8 cellular contexts compared by ENCODE assay signal in genomic region chr2:33134086-33134763, GRCh38.
DNase-seq lines count a peak whose midpoint lies in the region; ATAC-seq and TF ChIP-seq lines count a peak whose summit lies in the region.

No MANE protein-coding gene starts in this region.

- H3K27ac Mint-ChIP-seq in activated CD4-positive, alpha-beta memory T cell treated with anti-CD3 and anti-CD28 coated beads for 36 hours, result no peak overlapping the region
- H3K27ac Mint-ChIP-seq in T-helper 17 cell, result no peak overlapping the region

- no peaks in the 10 kb centered on the region for H3K36me3 ChIP-seq in Panc1 (ENCODE audit: control insufficient read depth, insufficient read depth, low read length)

- no peaks in the 10 kb centered on the region for H3K4me1 Mint-ChIP-seq in activated CD4-positive, alpha-beta memory T cell treated with anti-CD3 and anti-CD28 coated beads for 36 hours (ENCODE audit: low read depth)
- peaks cover 4% of the 10 kb centered on the region for H3K4me1 Mint-ChIP-seq in T-helper 17 cell

- no peaks in the 10 kb centered on the region for H3K36me3 Mint-ChIP-seq in activated CD4-positive, alpha-beta memory T cell treated with anti-CD3 and anti-CD28 coated beads for 36 hours
- no peaks in the 10 kb centered on the region for H3K36me3 Mint-ChIP-seq in T-helper 17 cell (ENCODE audit: low read depth)

- no peaks in the 10 kb centered on the region for H3K9me3 ChIP-seq in Panc1 (ENCODE audit: control insufficient read depth, insufficient read depth, low read depth, low read length)
- no peaks in the 10 kb centered on the region for H3K9me3 ChIP-seq in T-helper 17 cell (ENCODE audit: control insufficient read depth, low read length, poor library complexity, severe bottlenecking)

- no TSS peak for BruUV-seq in Panc1 (replicated peaks; lab: Mats Ljungman, UMichigan)

- intact Hi-C loops in Panc1 (cut with micrococcal nuclease; ENCODE audit: unreplicated experiment), result no loop called here
- intact Hi-C loops in activated CD4-positive, alpha-beta memory T cell treated with anti-CD3 and anti-CD28 coated beads for 36 hours (cut with micrococcal nuclease), result no loop called here

- H3K27me3 ChIP-seq in Panc1 (ENCODE audit: control insufficient read depth, insufficient read depth, low read length), result no peaks in the 10 kb centered on the region

- DNase-seq in ELR (ENCODE audit: low read depth) (peak; percentile 94), Panc1 (ENCODE audit: low read depth, low spot score) (peak; percentile 85), fibroblast of gingiva (ENCODE audit: low read depth) (peak; percentile 99), nucleus accumbens (lab: John Stamatoyannopoulos, UW) (peak in 34 of 56 donors; percentile 3 to 64 (median 24)), T-helper 17 cell (no peak)
- no peak for DNase-seq in activated CD4-positive, alpha-beta memory T cell treated with anti-CD3 and anti-CD28 coated beads for 36 hours

- CTCF ChIA-PET in Panc1 (lab: Charles Lee), result no interaction called here
- CTCF ChIA-PET in activated CD4-positive, alpha-beta memory T cell treated with anti-CD3 and anti-CD28 coated beads for 36 hours (lab: Charles Lee), result no interaction called here

- peak; percentile 27 for TF ChIP-seq CTCF in Panc1 (IDR thresholded peaks at IDR 0.05)

- no peaks in the 10 kb centered on the region for H3K9me3 Mint-ChIP-seq in activated CD4-positive, alpha-beta memory T cell treated with anti-CD3 and anti-CD28 coated beads for 36 hours

- H3K4me3 Mint-ChIP-seq in activated CD4-positive, alpha-beta memory T cell treated with anti-CD3 and anti-CD28 coated beads for 36 hours, result no peak overlapping the region
- H3K4me3 Mint-ChIP-seq in T-helper 17 cell, result no peak overlapping the region

- ATAC-seq in Panc1, result peak; percentile 89
- no peak for ATAC-seq in HG03342 (IDR thresholded peaks at IDR 0.05; ENCODE audit: unreplicated experiment)
- no peak for ATAC-seq in HG03025 (IDR thresholded peaks at IDR 0.05; ENCODE audit: low FRiP score, unreplicated experiment)
- no peak for ATAC-seq in T-helper 17 cell

- H3K4me1 ChIP-seq in Panc1 (ENCODE audit: control insufficient read depth, insufficient read depth, low read length), result peaks cover 9% of the 10 kb centered on the region

- in situ Hi-C loops in Panc1 (cut with HindIII; ENCODE audit: low pct_unique_long_range_greater_than_20kb, low sequenced_read_pairs), result no loop called here

- peak overlapping the region; percentile 40 to 73 for H3K4me3 ChIP-seq in Panc1 (ENCODE audit: low read depth in 2 of 2, low read length in 2 of 2)

- H3K27me3 Mint-ChIP-seq in activated CD4-positive, alpha-beta memory T cell treated with anti-CD3 and anti-CD28 coated beads for 36 hours, result peaks cover 10% of the 10 kb centered on the region
- peaks cover 38% of the 10 kb centered on the region for H3K27me3 Mint-ChIP-seq in T-helper 17 cell

- H3K27ac ChIP-seq in Panc1 (ENCODE audit: low read length), result peak overlapping the region; percentile 57; the same call in 1 of the 2 replicates

- POLR2A ChIA-PET in Panc1 (lab: Charles Lee), result no interaction called here
- POLR2A ChIA-PET in activated CD4-positive, alpha-beta memory T cell treated with anti-CD3 and anti-CD28 coated beads for 36 hours (lab: Charles Lee), result no interaction called here

Comparison
In these comparisons a context has a peak if more than half of its experiments do, and no peak if none do; other contexts are left out.
1. DNase-seq: peak in ELR (single experiment), Panc1 (single experiment), fibroblast of gingiva (single experiment) and nucleus accumbens (34 of 56); none in activated CD4-positive, alpha-beta memory T cell treated with anti-CD3 and anti-CD28 coated beads for 36 hours (single experiment) and T-helper 17 cell (0 of 3).